In genomic region chr4:103204114-103204513, GRCh38 we compare ENCODE assay signal across 10 cellular contexts. TPM values are rescaled to one million over a fixed set of nuclear protein-coding genes. Genes with fewer than 3 reads are reported as not detected.
DNase-seq lines count a peak whose midpoint lies in the region; ATAC-seq and TF ChIP-seq lines count a peak whose summit lies in the region.
"Had no signal": no experiment of that assay in that cellular context is flagged by ENCODE, and none has a peak within 500 bp of the region (broad histone marks: within the 10 kb centered on the region; RNA-seq: fewer than 3 reads in every experiment).

No MANE protein-coding gene starts in this region.

- peak; percentile 3 for DNase-seq in NCI-H345 (lab: John Stamatoyannopoulos, UW)
- DNase-seq in NCI-H345 treated with DMSO at 0.1 percent for 48 hours (lab: John Stamatoyannopoulos, UW; ENCODE audit: unreplicated experiment), result no peak
- peak; percentile 11 for DNase-seq in NCI-H460 (ENCODE audit: extremely low read depth, low read depth)
- no peak for DNase-seq in endodermal cell
- no peak for DNase-seq in smooth muscle cell (lab: John Stamatoyannopoulos, UW; ENCODE audit: unreplicated experiment)
- DNase-seq in CD1c-positive myeloid dendritic cell (ENCODE audit: extremely low spot score), result no peak
- no peak for DNase-seq in CD14-positive monocyte (ENCODE audit: low spot score)
- DNase-seq: activated CD4-positive, CD25-positive, alpha-beta regulatory T cell treated with anti-CD3 and anti-CD28 coated beads, Interleukin-2, amount 50 U/mL, for 72 hours had no signal

- H3K36me3 Mint-ChIP-seq in endodermal cell (ENCODE audit: low read depth) (no peaks in the 10 kb centered on the region), CD14-positive monocyte (no peaks in the 10 kb centered on the region)
- no peaks in the 10 kb centered on the region for H3K36me3 Mint-ChIP-seq in activated T-helper 17 cell treated with anti-CD3 and anti-CD28 coated beads, Interleukin-2, amount 50 U/mL, for 72 hours (ENCODE audit: low read depth)

- no peaks in the 10 kb centered on the region for H3K79me2 ChIP-seq in smooth muscle cell (ENCODE audit: low read depth)

- TF ChIP-seq CTCF in endodermal cell (conservative IDR thresholded peaks at IDR 0.05) (peak; percentile 69), smooth muscle cell (IDR thresholded peaks at IDR 0.05; ENCODE audit: borderline replicate concordance, insufficient read depth, poor library complexity, severe bottlenecking) (peak; percentile 54), CD14-positive monocyte (IDR thresholded peaks at IDR 0.05) (no peak)

- H3K4me3 ChIP-seq in endodermal cell (ENCODE audit: low read length) (no peak overlapping the region), smooth muscle cell (no peak overlapping the region)
- H3K4me3 ChIP-seq: BLaER1 treated with 17β-estradiol and CSF1 and Interleukin-3, amounts not matched to agents 10 nM and 100 nM had no signal

- no peaks in the 10 kb centered on the region for H3K27me3 Mint-ChIP-seq in endodermal cell (ENCODE audit: insufficient read depth)
- H3K27me3 Mint-ChIP-seq in activated T-helper 17 cell treated with anti-CD3 and anti-CD28 coated beads, Interleukin-2, amount 50 U/mL, for 72 hours, result peaks cover 10% of the 10 kb centered on the region
- H3K27me3 Mint-ChIP-seq in CD14-positive monocyte (ENCODE audit: low read depth in 3 of 3), result peaks cover 8 to 15% (median 9%) of the 10 kb centered on the region in 3 donors

- H2AFZ ChIP-seq in smooth muscle cell (ENCODE audit: low read depth), result no peak overlapping the region

- no peaks in the 10 kb centered on the region for H3F3A ChIP-seq in smooth muscle cell (ENCODE audit: low read depth)

- H3K27me3 ChIP-seq in endodermal cell (ENCODE audit: control insufficient read depth, insufficient read depth, low read length, poor library complexity, severe bottlenecking) (no peaks in the 10 kb centered on the region), smooth muscle cell (ENCODE audit: low read depth) (no peaks in the 10 kb centered on the region)
- H3K27me3 ChIP-seq: BLaER1 treated with 17β-estradiol and CSF1 and Interleukin-3, amounts not matched to agents 10 nM and 100 nM had no signal

- WGBS in endodermal cell (ENCODE audit: insufficient coverage in 1 of 2, insufficient read length in 1 of 2), 2 experiments, result no CpG with 5 or more reads among the region's 1 CpG
- 81% methylated on average over 1 of the region's 1 CpG for WGBS in smooth muscle cell (ENCODE audit: low lambda C conversion rate)

- H4K20me1 ChIP-seq in smooth muscle cell (ENCODE audit: low read depth), result no peaks in the 10 kb centered on the region
- H4K20me1 ChIP-seq: BLaER1 treated with 17β-estradiol and CSF1 and Interleukin-3, amounts not matched to agents 10 nM and 100 nM had no signal

- intact Hi-C loops in CD14-positive monocyte (cut with micrococcal nuclease), result no loop called here

- H3K4me3 Mint-ChIP-seq in endodermal cell (no peak overlapping the region), CD14-positive monocyte (no peak overlapping the region)
- H3K4me3 Mint-ChIP-seq in activated T-helper 17 cell treated with anti-CD3 and anti-CD28 coated beads, Interleukin-2, amount 50 U/mL, for 72 hours, result no peak overlapping the region

- H3K4me1 Mint-ChIP-seq in endodermal cell, result peaks cover 10% of the 10 kb centered on the region
- H3K4me1 Mint-ChIP-seq in activated T-helper 17 cell treated with anti-CD3 and anti-CD28 coated beads, Interleukin-2, amount 50 U/mL, for 72 hours, result no peaks in the 10 kb centered on the region
- H3K4me1 Mint-ChIP-seq in CD14-positive monocyte, result no peaks in the 10 kb centered on the region

- H3K27ac ChIP-seq in endodermal cell (ENCODE audit: low read depth, low read length) (no peak overlapping the region), smooth muscle cell (ENCODE audit: low read depth) (no peak overlapping the region)
- H3K27ac ChIP-seq: BLaER1 treated with 17β-estradiol and CSF1 and Interleukin-3, amounts not matched to agents 10 nM and 100 nM had no signal

- H3K9me3 ChIP-seq in endodermal cell (ENCODE audit: control insufficient read depth, low read length) (no peaks in the 10 kb centered on the region), smooth muscle cell (replicated peaks; ENCODE audit: low read depth) (no peaks in the 10 kb centered on the region)
- H3K9me3 ChIP-seq: BLaER1 treated with 17β-estradiol and CSF1 and Interleukin-3, amounts not matched to agents 10 nM and 100 nM had no signal

- no peak for ATAC-seq in activated T-helper 17 cell treated with anti-CD3 and anti-CD28 coated beads, Interleukin-2, amount 50 U/mL, for 72 hours (replicated peaks)

- no peaks in the 10 kb centered on the region for H3K36me3 ChIP-seq in endodermal cell (ENCODE audit: control insufficient read depth, insufficient read depth, low read length)
- no peaks in the 10 kb centered on the region for H3K36me3 ChIP-seq in smooth muscle cell (ENCODE audit: low read depth)
- H3K36me3 ChIP-seq: BLaER1 treated with 17β-estradiol and CSF1 and Interleukin-3, amounts not matched to agents 10 nM and 100 nM had no signal

- H3K9me3 Mint-ChIP-seq in endodermal cell (no peaks in the 10 kb centered on the region), CD14-positive monocyte (peaks cover 0 to 5% (median 0%) of the 10 kb centered on the region in 7 donors)
- H3K9me3 Mint-ChIP-seq in activated T-helper 17 cell treated with anti-CD3 and anti-CD28 coated beads, Interleukin-2, amount 50 U/mL, for 72 hours, result no peaks in the 10 kb centered on the region

- no peaks in the 10 kb centered on the region for H3K4me1 ChIP-seq in endodermal cell (ENCODE audit: control insufficient read depth, insufficient read depth, low read length)
- no peaks in the 10 kb centered on the region for H3K4me1 ChIP-seq in smooth muscle cell (ENCODE audit: low read depth)

- no peak overlapping the region for H3K4me2 ChIP-seq in smooth muscle cell
- H3K4me2 ChIP-seq: BLaER1 treated with 17β-estradiol and CSF1 and Interleukin-3, amounts not matched to agents 10 nM and 100 nM had no signal

- H3K27ac Mint-ChIP-seq in endodermal cell (no peak overlapping the region), CD14-positive monocyte (no peak overlapping the region)
- H3K27ac Mint-ChIP-seq in activated T-helper 17 cell treated with anti-CD3 and anti-CD28 coated beads, Interleukin-2, amount 50 U/mL, for 72 hours, result no peak overlapping the region

- no peak overlapping the region for H3K9ac ChIP-seq in endodermal cell (ENCODE audit: extremely low read depth, low read length, poor library complexity, severe bottlenecking)
- H3K9ac ChIP-seq in smooth muscle cell (ENCODE audit: low read depth), result no peak overlapping the region
- H3K9ac ChIP-seq: BLaER1 treated with 17β-estradiol and CSF1 and Interleukin-3, amounts not matched to agents 10 nM and 100 nM had no signal

RNA-seq across cellular contexts. Expression of gene CENPE, which starts 6.0 kb away (rescaled TPM):
- total RNA-seq in NCI-H460 (2014; rRNA removed; shearing (Covaris generic)), result 22.4 and 26.3 TPM in 2 replicates
- polyA plus RNA-seq in NCI-H460 (2014; cell fraction: nucleus; rRNA removed), result 9.4 and 11.1 TPM in 2 replicates
- 10 to 100 TPM; 32.4 to 39.6 TPM for total RNA-seq in endodermal cell
- 31.0 TPM for polyA plus RNA-seq in endodermal cell (2013, experiment 1 of 2)
- 40.7 TPM for polyA plus RNA-seq in endodermal cell (2013, experiment 2 of 2)
- total RNA-seq in smooth muscle cell, result 5.6 and 6.9 TPM in 2 replicates
- 2.4 and 4.6 TPM in 2 replicates for polyA plus RNA-seq in smooth muscle cell
- total RNA-seq in activated T-helper 17 cell treated with anti-CD3 and anti-CD28 coated beads, Interleukin-2, amount 50 U/mL, for 72 hours, result 10 to 100 TPM; 39.4 to 50.2 TPM
- polyA plus RNA-seq in CD14-positive monocyte, result under 1 TPM; 0.03 to 0.17 TPM

Comparison
In these comparisons a context has a peak if more than half of its experiments do, and no peak if none do; other contexts are left out.
1. DNase-seq: peak in NCI-H345 (single experiment) and NCI-H460 (single experiment); none in NCI-H345 treated with DMSO at 0.1 percent for 48 hours (single experiment), endodermal cell (single experiment), smooth muscle cell (single experiment), CD1c-positive myeloid dendritic cell (single experiment) and CD14-positive monocyte (single experiment).